In genomic region chr2:145277922-145278321, GRCh38 we compare ENCODE assay signal across 34 cellular contexts.
DNase-seq lines count a peak whose midpoint lies in the region; ATAC-seq, FAIRE-seq and TF ChIP-seq lines count a peak whose summit lies in the region.
"Had no signal": no experiment of that assay in that cellular context is flagged by ENCODE, and none has a peak within 500 bp of the region (broad histone marks: within the 10 kb centered on the region; RNA-seq: fewer than 3 reads in every experiment).

No MANE protein-coding gene starts in this region.

- intact Hi-C loops in heart left ventricle (cut with DNase I), result no loop called here

- DNase-seq in HFFc6 (peak; percentile 40), astrocyte (ENCODE audit: low read depth) (peak; percentile 67), foreskin fibroblast (peak; percentile 9 to 45), DMS53 (lab: John Stamatoyannopoulos, UW) (no peak), UCSD-AML1 (lab: John Stamatoyannopoulos, UW; ENCODE audit: unreplicated experiment) (no peak), heart left ventricle (no peak)
- no peak for DNase-seq in activated T-cell treated with anti-CD3 and anti-CD28 coated beads, Interleukin-2, amount 50 U/mL, for 4 hours
- DNase-seq: activated CD4-positive, CD25-positive, alpha-beta regulatory T cell treated with anti-CD3 and anti-CD28 coated beads, Interleukin-2, amount 50 U/mL, for 72 hours; activated CD8-positive, alpha-beta T cell treated with anti-CD3 and anti-CD28 coated beads, Interleukin-2, amount 10 ng/mL, durations not matched to agents 7 days and 5 days; activated effector memory CD4-positive, alpha-beta T cell treated with Interleukin-2 at 50 U/mL for 16 hours; AML-193; CD4-positive, alpha-beta T cell; cerebellar nuclear complex; foreskin melanocyte; GDM1; H7; mesenchymal stem cell; MG63; NCI-H1417; NCI-H2081; NCI-H2227 treated with DMSO at 0.1 percent for 48 hours; stimulated activated CD4-positive, alpha-beta T cell treated with anti-CD3 and anti-CD28 coated beads, Interleukin-4, amount 100 ng/mL, for 4 hours; substantia nigra; upper lobe of left lung had no signal

- no peaks in the 10 kb centered on the region for H3K27me3 ChIP-seq in astrocyte (ENCODE audit: insufficient read depth, low read length)
- H3K27me3 ChIP-seq in heart left ventricle, result no peaks in the 10 kb centered on the region
- H3K27me3 ChIP-seq: hepatocyte, MG63, neutrophil, upper lobe of left lung had no signal

- TF ChIP-seq POLR2A in heart left ventricle (IDR thresholded peaks at IDR 0.05), result no peak

- H3K4me3 Mint-ChIP-seq in HFFc6 (peak overlapping the region; percentile 18; the same call in 1 of the 2 replicates), astrocyte (ENCODE audit: unreplicated experiment) (no peak overlapping the region)
- no peak overlapping the region for H3K4me3 Mint-ChIP-seq in activated T-cell treated with anti-CD3 and anti-CD28 coated beads, Interleukin-2, amount 50 U/mL, for 4 hours
- H3K4me3 Mint-ChIP-seq: activated CD8-positive, alpha-beta T cell treated with anti-CD3 and anti-CD28 coated beads, Interleukin-2, amount 10 ng/mL, durations not matched to agents 7 days and 5 days; activated naive CD8-positive, alpha-beta T cell; CD4-positive, alpha-beta T cell; stimulated activated memory B cell treated with anti-CD40 and anti-IgM and Interleukin-4, amounts not matched to agents 10 μg/mL and 1 μg/mL and 100 μg/mL, for 72 hours had no signal

- H3K36me3 Mint-ChIP-seq in HFFc6 (ENCODE audit: low read depth) (peaks cover 10% of the 10 kb centered on the region), astrocyte (ENCODE audit: low read depth, unreplicated experiment) (peaks cover 3% of the 10 kb centered on the region)
- H3K36me3 Mint-ChIP-seq in activated T-cell treated with anti-CD3 and anti-CD28 coated beads, Interleukin-2, amount 50 U/mL, for 4 hours (ENCODE audit: insufficient read depth), result no peaks in the 10 kb centered on the region
- H3K36me3 Mint-ChIP-seq: activated naive CD8-positive, alpha-beta T cell had no signal

- H3K9me3 ChIP-seq in astrocyte (ENCODE audit: insufficient read depth, low read depth, low read length) (peaks cover 3% of the 10 kb centered on the region), heart left ventricle (peaks cover 0 to 17% (median under 1%) of the 10 kb centered on the region in 12 donors)
- H3K9me3 ChIP-seq: neutrophil had no signal

- H3K4me2 ChIP-seq in astrocyte (ENCODE audit: low read length), result peak overlapping the region; percentile 44
- H3K4me2 ChIP-seq: hepatocyte had no signal

- H3K9me3 Mint-ChIP-seq in HFFc6 (0 out of 2 replicates have a peak, but pooled peaks cover 4% of the 10 kb centered on the region), astrocyte (ENCODE audit: unreplicated experiment) (peaks cover 6% of the 10 kb centered on the region)
- H3K9me3 Mint-ChIP-seq in activated T-cell treated with anti-CD3 and anti-CD28 coated beads, Interleukin-2, amount 50 U/mL, for 4 hours, result peaks cover 4% of the 10 kb centered on the region
- H3K9me3 Mint-ChIP-seq: CD4-positive, alpha-beta T cell had no signal

- H3K9ac ChIP-seq in astrocyte (ENCODE audit: low read length), result no peak overlapping the region

- no peak overlapping the region for H3K27ac ChIP-seq in astrocyte (ENCODE audit: low read depth, low read length)
- no peak overlapping the region for H3K27ac ChIP-seq in heart left ventricle
- H3K27ac ChIP-seq: hepatocyte, neutrophil, RWPE1, SK-N-MC, upper lobe of left lung had no signal

- TF ChIP-seq CTCF in HFFc6 (IDR thresholded peaks at IDR 0.05) (no peak), astrocyte (IDR thresholded peaks at IDR 0.05; ENCODE audit: insufficient read depth, low read depth, low read length) (no peak), foreskin fibroblast (IDR thresholded peaks at IDR 0.05; ENCODE audit: low read depth, low read length) (no peak), heart left ventricle (IDR thresholded peaks at IDR 0.05) (no peak)

- ATAC-seq in heart left ventricle, result no peak
- no peak for ATAC-seq in activated T-cell treated with anti-CD3 and anti-CD28 coated beads, Interleukin-2, amount 50 U/mL, for 4 hours
- ATAC-seq: activated CD8-positive, alpha-beta T cell treated with anti-CD3 and anti-CD28 coated beads, Interleukin-2, amount 10 ng/mL, durations not matched to agents 7 days and 5 days; K562; left lobe of liver; sciatic nerve; stimulated activated memory B cell treated with anti-CD40 and anti-IgM and Interleukin-4, amounts not matched to agents 10 μg/mL and 1 μg/mL and 100 μg/mL, for 72 hours had no signal

- H3K4me3 ChIP-seq in astrocyte (ENCODE audit: insufficient read depth, low read depth, low read length) (no peak overlapping the region), foreskin fibroblast (ENCODE audit: low read depth in 1 of 2, low read length in 2 of 2) (no peak overlapping the region), heart left ventricle (no peak overlapping the region)
- H3K4me3 ChIP-seq: hepatocyte, K562, MG63, SK-N-MC, upper lobe of left lung had no signal

- H4K20me1 ChIP-seq in astrocyte (ENCODE audit: insufficient read depth, low read length), result no peaks in the 10 kb centered on the region

- no peak overlapping the region for H2AFZ ChIP-seq in astrocyte (ENCODE audit: low read depth, low read length)
- H2AFZ ChIP-seq: hepatocyte had no signal

- no peaks in the 10 kb centered on the region for H3K79me2 ChIP-seq in astrocyte (ENCODE audit: insufficient read depth, low read length)
- H3K79me2 ChIP-seq: hepatocyte had no signal

- no peaks in the 10 kb centered on the region for H3K36me3 ChIP-seq in astrocyte (ENCODE audit: insufficient read depth, low read length)
- H3K36me3 ChIP-seq in heart left ventricle, result no peaks in the 10 kb centered on the region
- H3K36me3 ChIP-seq: MG63, neutrophil, upper lobe of left lung had no signal

- H3K27ac Mint-ChIP-seq in HFFc6 (no peak overlapping the region), astrocyte (ENCODE audit: unreplicated experiment) (no peak overlapping the region)
- H3K27ac Mint-ChIP-seq: activated CD8-positive, alpha-beta T cell treated with anti-CD3 and anti-CD28 coated beads, Interleukin-2, amount 10 ng/mL, durations not matched to agents 7 days and 5 days; activated naive CD8-positive, alpha-beta T cell; CD4-positive, alpha-beta T cell; progenitor cell of endocrine pancreas; stimulated activated memory B cell treated with anti-CD40 and anti-IgM and Interleukin-4, amounts not matched to agents 10 μg/mL and 1 μg/mL and 100 μg/mL, for 72 hours had no signal

- H3K4me1 ChIP-seq in astrocyte (ENCODE audit: insufficient read depth, low read length) (peaks cover 3% of the 10 kb centered on the region), heart left ventricle (no peaks in the 10 kb centered on the region)
- H3K4me1 ChIP-seq: upper lobe of left lung had no signal

- FAIRE-seq in astrocyte (lab: Jason Lieb, UNC), result no peak
- FAIRE-seq: K562 had no signal

- H3K4me1 Mint-ChIP-seq in HFFc6 (ENCODE audit: low read depth) (peaks cover 33% of the 10 kb centered on the region), astrocyte (ENCODE audit: low read depth, unreplicated experiment) (peaks cover 8% of the 10 kb centered on the region)
- H3K4me1 Mint-ChIP-seq in activated T-cell treated with anti-CD3 and anti-CD28 coated beads, Interleukin-2, amount 50 U/mL, for 4 hours (ENCODE audit: low read depth), result no peaks in the 10 kb centered on the region

- H3K27me3 Mint-ChIP-seq in HFFc6 (ENCODE audit: insufficient read depth), result no peaks in the 10 kb centered on the region
- no peaks in the 10 kb centered on the region for H3K27me3 Mint-ChIP-seq in astrocyte (ENCODE audit: low read depth, unreplicated experiment)
- no peaks in the 10 kb centered on the region for H3K27me3 Mint-ChIP-seq in activated T-cell treated with anti-CD3 and anti-CD28 coated beads, Interleukin-2, amount 50 U/mL, for 4 hours (ENCODE audit: low read depth)
- H3K27me3 Mint-ChIP-seq: progenitor cell of endocrine pancreas; stimulated activated memory B cell treated with anti-CD40 and anti-IgM and Interleukin-4, amounts not matched to agents 10 μg/mL and 1 μg/mL and 100 μg/mL, for 72 hours had no signal

Comparison
In these comparisons a context has a peak if more than half of its experiments do, and no peak if none do; other contexts are left out.
1. DNase-seq: peak in HFFc6 (single experiment), astrocyte (single experiment) and foreskin fibroblast (2 of 2); none in DMS53 (single experiment), UCSD-AML1 (single experiment), heart left ventricle (0 of 5) and activated T-cell treated with anti-CD3 and anti-CD28 coated beads, Interleukin-2, amount 50 U/mL, for 4 hours (single experiment).